19 cellular contexts compared by ENCODE assay signal in the genomic region with DNA sequence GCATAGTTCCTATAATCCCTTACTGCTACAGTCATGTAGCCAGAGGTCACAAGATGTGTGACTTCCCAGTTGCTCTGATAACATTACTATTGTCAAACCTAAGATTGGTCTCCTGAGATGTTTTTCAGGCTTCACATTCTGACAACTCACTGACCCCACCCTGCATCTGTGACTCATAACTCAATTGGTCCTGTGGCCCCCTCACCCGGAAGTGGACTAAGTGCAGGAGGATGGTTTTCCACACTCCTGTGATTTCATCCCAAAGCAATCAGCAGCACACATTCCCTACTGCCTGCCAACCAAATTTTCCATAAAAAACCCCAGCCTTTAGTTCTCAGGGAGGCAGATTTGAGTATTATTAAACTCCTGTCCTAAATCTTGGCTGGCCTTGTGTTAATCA.
"Had no signal": no experiment of that assay in that cellular context is flagged by ENCODE, and none has a peak within 500 bp of the region (broad histone marks: within the 10 kb centered on the region; RNA-seq: fewer than 3 reads in every experiment).

No MANE protein-coding gene starts in this region.

- H3K27me3 Mint-ChIP-seq: activated CD4-positive, alpha-beta memory T cell treated with anti-CD3 and anti-CD28 coated beads for 36 hours; activated naive CD4-positive, alpha-beta T cell treated with anti-CD3 and anti-CD28 coated beads, Interleukin-2, amount 50 U/mL, for 24 hours; naive B cell; stimulated activated naive CD8-positive, alpha-beta T cell treated with anti-CD3 and anti-CD28 coated beads, Interleukin-15, amount 100 ng/mL, for 72 hours had no signal

- H3K27ac ChIP-seq: right lobe of liver, tibial artery had no signal

- H3K4me1 ChIP-seq: tibial artery had no signal

- H3K36me3 Mint-ChIP-seq: activated naive CD4-positive, alpha-beta T cell treated with anti-CD3 and anti-CD28 coated beads, Interleukin-2, amount 50 U/mL, for 24 hours; brain; naive B cell; stimulated activated effector memory CD8-positive, alpha-beta T cell treated with anti-CD3 and anti-CD28 coated beads, Interleukin-12 subunit alpha, Interleukin-12 subunit beta, amount 100 ng/mL, for 72 hours had no signal

- DNase-seq: activated CD4-positive, alpha-beta memory T cell treated with anti-CD3 and anti-CD28 coated beads for 36 hours; activated CD4-positive, alpha-beta T cell treated with anti-CD3 and anti-CD28 coated beads for 4 hours; activated CD4-positive, CD25-positive, alpha-beta regulatory T cell; activated gamma-delta T cell; anterior cingulate cortex; naive B cell; nucleus accumbens; right lobe of liver; small intestine; stimulated activated CD4-positive, alpha-beta T cell treated with anti-CD3 and anti-CD28 coated beads, Interleukin-2, amount 100 ng/mL, for 24 hours; stimulated activated naive CD8-positive, alpha-beta T cell treated with anti-CD3 and anti-CD28 coated beads, Interleukin-15, amount 100 ng/mL, for 72 hours; T1000; tibial artery had no signal

- H3K9me3 ChIP-seq: right lobe of liver, tibial artery had no signal

- FAIRE-seq: small intestine had no signal

- H3K4me3 ChIP-seq: lung, right lobe of liver, tibial artery had no signal

- ATAC-seq: left lobe of liver; right lobe of liver; stimulated activated effector memory CD8-positive, alpha-beta T cell treated with anti-CD3 and anti-CD28 coated beads, Interleukin-12 subunit alpha, Interleukin-12 subunit beta, amount 100 ng/mL, for 72 hours; stimulated activated naive CD8-positive, alpha-beta T cell treated with anti-CD3 and anti-CD28 coated beads, Interleukin-15, amount 100 ng/mL, for 72 hours had no signal

- H3K4me1 Mint-ChIP-seq: activated naive CD4-positive, alpha-beta T cell treated with anti-CD3 and anti-CD28 coated beads, Interleukin-2, amount 50 U/mL, for 24 hours; brain; naive B cell; stimulated activated effector memory CD8-positive, alpha-beta T cell treated with anti-CD3 and anti-CD28 coated beads, Interleukin-12 subunit alpha, Interleukin-12 subunit beta, amount 100 ng/mL, for 72 hours; stimulated activated naive CD8-positive, alpha-beta T cell treated with anti-CD3 and anti-CD28 coated beads, Interleukin-15, amount 100 ng/mL, for 72 hours had no signal

- H3K9me3 Mint-ChIP-seq: activated naive CD4-positive, alpha-beta T cell treated with anti-CD3 and anti-CD28 coated beads, Interleukin-2, amount 50 U/mL, for 24 hours; brain had no signal

- H3K27me3 ChIP-seq: right lobe of liver, tibial artery had no signal

- H3K36me3 ChIP-seq: right lobe of liver, tibial artery had no signal

- H3K4me3 Mint-ChIP-seq: activated CD4-positive, alpha-beta memory T cell treated with anti-CD3 and anti-CD28 coated beads for 36 hours; activated naive CD4-positive, alpha-beta T cell treated with anti-CD3 and anti-CD28 coated beads, Interleukin-2, amount 50 U/mL, for 24 hours; brain; naive B cell; stimulated activated effector memory CD8-positive, alpha-beta T cell treated with anti-CD3 and anti-CD28 coated beads, Interleukin-12 subunit alpha, Interleukin-12 subunit beta, amount 100 ng/mL, for 72 hours; stimulated activated naive CD8-positive, alpha-beta T cell treated with anti-CD3 and anti-CD28 coated beads, Interleukin-15, amount 100 ng/mL, for 72 hours; T-helper 1 cell treated with Interleukin-12 subunit alpha and Interleukin-12 subunit beta and Interleukin-4 antibody, amounts not matched to agents 30 μg/mL and 1 μg/mL, for 36 hours had no signal

- H3K27ac Mint-ChIP-seq: activated CD4-positive, alpha-beta memory T cell treated with anti-CD3 and anti-CD28 coated beads for 36 hours; activated naive CD4-positive, alpha-beta T cell treated with anti-CD3 and anti-CD28 coated beads, Interleukin-2, amount 50 U/mL, for 24 hours; brain; naive B cell; stimulated activated effector memory CD8-positive, alpha-beta T cell treated with anti-CD3 and anti-CD28 coated beads, Interleukin-12 subunit alpha, Interleukin-12 subunit beta, amount 100 ng/mL, for 72 hours; stimulated activated naive CD8-positive, alpha-beta T cell treated with anti-CD3 and anti-CD28 coated beads, Interleukin-15, amount 100 ng/mL, for 72 hours; T-helper 1 cell treated with Interleukin-12 subunit alpha and Interleukin-12 subunit beta and Interleukin-4 antibody, amounts not matched to agents 30 μg/mL and 1 μg/mL, for 36 hours had no signal
